Comparison of ENCODE assay signal across 2 cellular contexts in genomic region chr5:43666728-43667127, GRCh38.
DNase-seq lines count a peak whose midpoint lies in the region; ATAC-seq lines count a peak whose summit lies in the region.
"Not testable (repeated sequence)": the region's sequence is repeated elsewhere in the genome, so short reads cannot be mapped to it uniquely, and the experiment has no call there.

No MANE protein-coding gene starts in this region.

- not testable (repeated sequence) for ATAC-seq in Right ventricle myocardium inferior

- intact Hi-C loops in Right ventricle myocardium inferior (cut with DNase I); posterior vena cava (cut with DNase I): not testable (repeated sequence)

- peak; percentile 49 for DNase-seq in Right ventricle myocardium inferior (ENCODE audit: missing footprints)
- DNase-seq in posterior vena cava (ENCODE audit: low spot score), result peak; percentile 72
